Comparison of ENCODE assay signal across 2 cellular contexts in the genomic region with DNA sequence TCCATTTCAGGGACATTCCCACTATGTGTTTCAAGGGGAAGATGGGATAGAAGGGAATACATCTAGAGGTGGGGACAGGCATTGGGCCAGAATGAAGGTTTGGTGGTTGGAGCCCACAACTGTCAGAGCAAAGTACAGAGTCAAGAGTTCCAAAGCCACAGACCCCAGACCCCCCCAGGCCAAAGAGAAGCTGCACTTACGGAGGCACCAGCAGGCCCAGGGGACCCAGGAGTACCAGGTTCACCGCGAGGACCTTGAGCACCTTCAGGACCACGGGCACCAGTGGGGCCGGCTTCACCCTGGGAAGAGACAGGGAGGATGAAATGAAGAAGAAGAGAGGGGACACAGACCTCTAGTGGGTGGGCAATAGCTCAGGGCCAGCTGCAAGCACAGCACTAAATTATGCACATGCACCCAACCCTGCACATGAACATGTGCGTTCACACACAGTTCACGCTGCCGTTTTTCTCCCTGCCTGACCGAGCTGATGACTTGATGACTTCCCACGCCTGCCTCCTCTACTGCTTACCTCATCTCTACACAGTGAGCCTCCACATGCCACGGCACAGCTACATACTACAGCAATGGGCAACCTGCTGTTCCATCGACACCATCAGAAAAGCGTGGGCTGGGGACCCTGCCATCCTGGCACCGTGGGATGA.
TF ChIP-seq lines count a peak whose summit lies in the region.

No MANE protein-coding gene starts in this region.

TF ChIP-seq in GM23338, 12 proteins besides CTCF, POLR2A, EP300 and RAD21:
- no peak for TF ChIP-seq JUNB (IDR thresholded peaks at IDR 0.05; ENCODE audit: unreplicated experiment)
- no peak for TF ChIP-seq NANOG (IDR thresholded peaks at IDR 0.05; ENCODE audit: borderline replicate concordance)
- TF ChIP-seq EZH2phosphoT487 (IDR thresholded peaks at IDR 0.05; ENCODE audit: unreplicated experiment) = no peak

TF ChIP-seq in SK-N-SH, 30 proteins besides CTCF, POLR2A, EP300 and RAD21:
- TF ChIP-seq, protein P1, sequence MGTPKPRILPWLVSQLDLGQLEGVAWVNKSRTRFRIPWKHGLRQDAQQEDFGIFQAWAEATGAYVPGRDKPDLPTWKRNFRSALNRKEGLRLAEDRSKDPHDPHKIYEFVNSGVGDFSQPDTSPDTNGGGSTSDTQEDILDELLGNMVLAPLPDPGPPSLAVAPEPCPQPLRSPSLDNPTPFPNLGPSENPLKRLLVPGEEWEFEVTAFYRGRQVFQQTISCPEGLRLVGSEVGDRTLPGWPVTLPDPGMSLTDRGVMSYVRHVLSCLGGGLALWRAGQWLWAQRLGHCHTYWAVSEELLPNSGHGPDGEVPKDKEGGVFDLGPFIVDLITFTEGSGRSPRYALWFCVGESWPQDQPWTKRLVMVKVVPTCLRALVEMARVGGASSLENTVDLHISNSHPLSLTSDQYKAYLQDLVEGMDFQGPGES (IDR thresholded peaks at IDR 0.05; ENCODE audit: low read depth, low read length) = no peak
- TF ChIP-seq FOSL2 (IDR thresholded peaks at IDR 0.05; ENCODE audit: borderline replicate concordance, low read depth) = no peak
- no peak for TF ChIP-seq NFIC (IDR thresholded peaks at IDR 0.05; ENCODE audit: borderline replicate concordance)
- TF ChIP-seq MXI1 (IDR thresholded peaks at IDR 0.05; ENCODE audit: low read depth, low read length) = no peak
- no peak for TF ChIP-seq RXRA (IDR thresholded peaks at IDR 0.05; ENCODE audit: borderline replicate concordance, low read depth)
- TF ChIP-seq, protein P2, sequence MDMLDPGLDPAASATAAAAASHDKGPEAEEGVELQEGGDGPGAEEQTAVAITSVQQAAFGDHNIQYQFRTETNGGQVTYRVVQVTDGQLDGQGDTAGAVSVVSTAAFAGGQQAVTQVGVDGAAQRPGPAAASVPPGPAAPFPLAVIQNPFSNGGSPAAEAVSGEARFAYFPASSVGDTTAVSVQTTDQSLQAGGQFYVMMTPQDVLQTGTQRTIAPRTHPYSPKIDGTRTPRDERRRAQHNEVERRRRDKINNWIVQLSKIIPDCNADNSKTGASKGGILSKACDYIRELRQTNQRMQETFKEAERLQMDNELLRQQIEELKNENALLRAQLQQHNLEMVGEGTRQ (IDR thresholded peaks at IDR 0.05; ENCODE audit: borderline replicate concordance, low read depth, low read length) = no peak
- TF ChIP-seq POLR2AphosphoS5 (IDR thresholded peaks at IDR 0.05; ENCODE audit: low read depth, low read length) = no peak
- TF ChIP-seq GABPA (IDR thresholded peaks at IDR 0.05; ENCODE audit: low read depth) = no peak
- TF ChIP-seq ELF1 (IDR thresholded peaks at IDR 0.05) = no peak
- TF ChIP-seq RCOR1 (IDR thresholded peaks at IDR 0.05; ENCODE audit: low read length) = no peak
- TF ChIP-seq, protein P3, sequence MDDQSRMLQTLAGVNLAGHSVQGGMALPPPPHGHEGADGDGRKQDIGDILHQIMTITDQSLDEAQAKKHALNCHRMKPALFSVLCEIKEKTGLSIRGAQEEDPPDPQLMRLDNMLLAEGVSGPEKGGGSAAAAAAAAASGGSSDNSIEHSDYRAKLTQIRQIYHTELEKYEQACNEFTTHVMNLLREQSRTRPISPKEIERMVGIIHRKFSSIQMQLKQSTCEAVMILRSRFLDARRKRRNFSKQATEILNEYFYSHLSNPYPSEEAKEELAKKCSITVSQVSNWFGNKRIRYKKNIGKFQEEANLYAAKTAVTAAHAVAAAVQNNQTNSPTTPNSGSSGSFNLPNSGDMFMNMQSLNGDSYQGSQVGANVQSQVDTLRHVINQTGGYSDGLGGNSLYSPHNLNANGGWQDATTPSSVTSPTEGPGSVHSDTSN (IDR thresholded peaks at IDR 0.05) = no peak
- no peak for TF ChIP-seq GATA2 (CRISPR knock-in tag; IDR thresholded peaks at IDR 0.05)
- no peak for TF ChIP-seq FOXJ3 (CRISPR knock-in tag; IDR thresholded peaks at IDR 0.05)
- no peak for TF ChIP-seq YY1 (IDR thresholded peaks at IDR 0.05; ENCODE audit: low read depth)
- no peak for TF ChIP-seq TCF12 (IDR thresholded peaks at IDR 0.05)
- no peak for TF ChIP-seq CHD2 (IDR thresholded peaks at IDR 0.05; ENCODE audit: low read length, partially characterized antibody)
- no peak for TF ChIP-seq EZH2phosphoT487 (IDR thresholded peaks at IDR 0.05; ENCODE audit: borderline replicate concordance, low read depth)
TF ChIP-seq in SK-N-SH: peak in this region for 0.
